ENCODE assay signal across 16 cellular contexts in the genomic region with DNA sequence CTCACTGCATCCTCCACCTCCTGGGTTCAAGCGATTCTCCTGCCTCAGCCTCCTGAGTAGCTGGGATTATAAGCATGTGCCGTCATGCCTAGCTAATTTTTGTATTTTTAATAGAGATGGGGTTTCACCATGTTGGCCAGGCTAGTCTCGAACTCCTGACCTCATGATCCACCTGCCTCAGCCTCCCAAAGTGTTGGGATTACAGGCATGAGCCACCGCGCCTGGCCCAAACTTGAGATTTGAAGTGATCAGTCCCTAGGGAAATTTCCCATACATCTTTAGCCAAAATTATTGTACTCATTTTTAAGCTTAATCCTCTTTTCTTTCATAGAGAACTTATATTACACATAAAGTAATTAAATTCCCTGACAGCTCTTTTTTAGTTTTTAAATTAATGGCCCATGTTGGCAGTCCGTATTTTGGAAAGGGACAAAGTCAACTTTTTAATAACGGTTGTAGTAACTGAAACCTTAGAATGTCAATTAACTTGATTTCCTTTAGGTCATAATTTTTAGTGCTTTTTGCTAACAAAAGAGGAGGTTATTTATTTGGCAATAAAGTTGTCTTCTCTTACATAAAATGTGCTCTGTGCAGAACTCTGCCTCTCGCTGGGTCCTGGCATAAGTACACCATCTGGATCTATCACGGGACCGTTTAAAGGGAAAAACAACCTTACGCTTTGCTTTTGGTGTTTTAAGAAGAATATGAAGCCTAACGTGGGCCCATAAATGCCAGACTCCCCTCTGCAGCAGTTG.
A peak's percentile ranks its signal among the peaks of the same experiment; 100 is the strongest.
DNase-seq lines count a peak whose midpoint lies in the region; ATAC-seq and TF ChIP-seq lines count a peak whose summit lies in the region.
"Had no signal": no experiment of that assay in that cellular context is flagged by ENCODE, and none has a peak within 500 bp of the region (broad histone marks: within the 10 kb centered on the region; RNA-seq: fewer than 3 reads in every experiment).

No MANE protein-coding gene starts in this region.

- peaks cover 76% of the 10 kb centered on the region for H3K36me3 Mint-ChIP-seq in stimulated activated memory B cell treated with anti-CD40 and anti-IgM and Interleukin-4, amounts not matched to agents 10 μg/mL and 1 μg/mL and 100 μg/mL, for 72 hours
- H3K36me3 Mint-ChIP-seq in natural killer cell, result no peaks in the 10 kb centered on the region
- peaks cover 3% of the 10 kb centered on the region for H3K36me3 Mint-ChIP-seq in activated T-helper 2 cell treated with anti-CD3 and anti-CD28 coated beads, Interferon-gamma antibody, Interleukin-2, Interleukin-4, amounts not matched to agents 10 μg/mL and 5 μg/mL and 100 μg/mL, durations not matched to agents 14 hours and 24 hours and 36 hours (ENCODE audit: low read depth)

- H3F3A ChIP-seq in GM23248 (ENCODE audit: insufficient read depth), result peaks cover 91% of the 10 kb centered on the region

- no peak overlapping the region for H3K4me3 Mint-ChIP-seq in stimulated activated memory B cell treated with anti-CD40 and anti-IgM and Interleukin-4, amounts not matched to agents 10 μg/mL and 1 μg/mL and 100 μg/mL, for 72 hours
- no peak overlapping the region for H3K4me3 Mint-ChIP-seq in natural killer cell
- H3K4me3 Mint-ChIP-seq in activated T-helper 2 cell treated with anti-CD3 and anti-CD28 coated beads, Interferon-gamma antibody, Interleukin-2, Interleukin-4, amounts not matched to agents 10 μg/mL and 5 μg/mL and 100 μg/mL, durations not matched to agents 14 hours and 24 hours and 36 hours (ENCODE audit: low read depth), result no peak overlapping the region
- H3K4me3 Mint-ChIP-seq: activated CD8-positive, alpha-beta T cell treated with anti-CD3 and anti-CD28 coated beads, Interleukin-2, amount 10 ng/mL, durations not matched to agents 7 days and 5 days; activated naive CD4-positive, alpha-beta T cell treated with anti-CD3 and anti-CD28 coated beads for 36 hours; T-helper 2 cell treated with Interferon-gamma antibody and Interleukin-4, amounts not matched to agents 5 μg/mL and 100 μg/mL, for 36 hours had no signal

- in situ Hi-C loops in GM23248 (cut with MboI), result no loop called here

- H3K27ac ChIP-seq in GM23248 (peak overlapping the region; percentile 99), VCaP (0 out of 2 replicates have a peak overlapping the region, but pooled peaks have one; percentile 1), left ventricle myocardium inferior (replicated peaks) (peak overlapping the region; percentile 82)

- H3K27ac Mint-ChIP-seq in stimulated activated memory B cell treated with anti-CD40 and anti-IgM and Interleukin-4, amounts not matched to agents 10 μg/mL and 1 μg/mL and 100 μg/mL, for 72 hours, result peak overlapping the region; percentile 21
- H3K27ac Mint-ChIP-seq in natural killer cell, result no peak overlapping the region
- no peak overlapping the region for H3K27ac Mint-ChIP-seq in activated T-helper 2 cell treated with anti-CD3 and anti-CD28 coated beads, Interferon-gamma antibody, Interleukin-2, Interleukin-4, amounts not matched to agents 10 μg/mL and 5 μg/mL and 100 μg/mL, durations not matched to agents 14 hours and 24 hours and 36 hours

- no peaks in the 10 kb centered on the region for H3K9me3 ChIP-seq in GM23248 (ENCODE audit: low read depth)
- H3K9me3 ChIP-seq in left ventricle myocardium inferior (replicated peaks), result no peaks in the 10 kb centered on the region

- peak; percentile 45 for DNase-seq in GM23248
- no peak for DNase-seq in left ventricle myocardium inferior
- DNase-seq in natural killer cell, result no peak
- no peak for DNase-seq in activated T-helper 2 cell treated with anti-CD3 and anti-CD28 coated beads, Interferon-gamma antibody, Interleukin-2, Interleukin-4, amounts not matched to agents 10 μg/mL and 5 μg/mL and 100 μg/mL, durations not matched to agents 14 hours and 24 hours and 36 hours (ENCODE audit: low spot score)
- no peak for DNase-seq in A172 (ENCODE audit: low spot score)
- DNase-seq: activated CD8-positive, alpha-beta T cell treated with anti-CD3 and anti-CD28 coated beads, Interleukin-2, amount 10 ng/mL, durations not matched to agents 7 days and 5 days; activated naive CD4-positive, alpha-beta T cell treated with anti-CD3 and anti-CD28 coated beads for 36 hours; cerebellar nuclear complex; Kasumi-1; left colon; NCI-H2107; stimulated activated naive CD4-positive, alpha-beta T cell had no signal

- H3K36me3 ChIP-seq in GM23248 (ENCODE audit: low read depth) (peaks cover 27% of the 10 kb centered on the region), left ventricle myocardium inferior (no peaks in the 10 kb centered on the region)

- ATAC-seq in stimulated activated memory B cell treated with anti-CD40 and anti-IgM and Interleukin-4, amounts not matched to agents 10 μg/mL and 1 μg/mL and 100 μg/mL, for 72 hours, result no peak
- ATAC-seq in natural killer cell (no peak), HG02642 (IDR thresholded peaks at IDR 0.05; ENCODE audit: poor library complexity, unreplicated experiment) (no peak)
- ATAC-seq: activated CD8-positive, alpha-beta T cell treated with anti-CD3 and anti-CD28 coated beads, Interleukin-2, amount 10 ng/mL, durations not matched to agents 7 days and 5 days; left colon had no signal

- H4K20me1 ChIP-seq in GM23248 (ENCODE audit: insufficient read depth), result peaks cover 5% of the 10 kb centered on the region; the same call in 1 of the 2 replicates

- H3K27me3 Mint-ChIP-seq in stimulated activated memory B cell treated with anti-CD40 and anti-IgM and Interleukin-4, amounts not matched to agents 10 μg/mL and 1 μg/mL and 100 μg/mL, for 72 hours, result no peaks in the 10 kb centered on the region
- H3K27me3 Mint-ChIP-seq in natural killer cell (ENCODE audit: low read depth in 2 of 2), result no peaks in the 10 kb centered on the region
- H3K27me3 Mint-ChIP-seq in activated T-helper 2 cell treated with anti-CD3 and anti-CD28 coated beads, Interferon-gamma antibody, Interleukin-2, Interleukin-4, amounts not matched to agents 10 μg/mL and 5 μg/mL and 100 μg/mL, durations not matched to agents 14 hours and 24 hours and 36 hours (ENCODE audit: low read depth), result no peaks in the 10 kb centered on the region

- H3K27me3 ChIP-seq in GM23248 (replicated peaks; ENCODE audit: insufficient read depth) (no peaks in the 10 kb centered on the region), left ventricle myocardium inferior (ENCODE audit: low read depth) (no peaks in the 10 kb centered on the region)

- peaks cover 32% of the 10 kb centered on the region for H3K4me1 Mint-ChIP-seq in stimulated activated memory B cell treated with anti-CD40 and anti-IgM and Interleukin-4, amounts not matched to agents 10 μg/mL and 1 μg/mL and 100 μg/mL, for 72 hours
- peaks cover 0 to 16% of the 10 kb centered on the region in 2 donors for H3K4me1 Mint-ChIP-seq in natural killer cell
- H3K4me1 Mint-ChIP-seq in activated T-helper 2 cell treated with anti-CD3 and anti-CD28 coated beads, Interferon-gamma antibody, Interleukin-2, Interleukin-4, amounts not matched to agents 10 μg/mL and 5 μg/mL and 100 μg/mL, durations not matched to agents 14 hours and 24 hours and 36 hours (ENCODE audit: low read depth), result peaks cover 29% of the 10 kb centered on the region

- TF ChIP-seq CTCF in VCaP (conservative IDR thresholded peaks at IDR 0.05), result no peak
- no peak for TF ChIP-seq CTCF in left ventricle myocardium inferior (IDR thresholded peaks at IDR 0.05; ENCODE audit: borderline replicate concordance)
- TF ChIP-seq CTCF in natural killer cell (IDR thresholded peaks at IDR 0.05), result no peak

- H3K4me3 ChIP-seq in GM23248 (peak overlapping the region; percentile 79), left ventricle myocardium inferior (no peak overlapping the region)

- H3K9me3 Mint-ChIP-seq in stimulated activated memory B cell treated with anti-CD40 and anti-IgM and Interleukin-4, amounts not matched to agents 10 μg/mL and 1 μg/mL and 100 μg/mL, for 72 hours, result no peaks in the 10 kb centered on the region
- no peaks in the 10 kb centered on the region for H3K9me3 Mint-ChIP-seq in natural killer cell
- no peaks in the 10 kb centered on the region for H3K9me3 Mint-ChIP-seq in activated T-helper 2 cell treated with anti-CD3 and anti-CD28 coated beads, Interferon-gamma antibody, Interleukin-2, Interleukin-4, amounts not matched to agents 10 μg/mL and 5 μg/mL and 100 μg/mL, durations not matched to agents 14 hours and 24 hours and 36 hours
- H3K9me3 Mint-ChIP-seq: activated naive CD4-positive, alpha-beta T cell treated with anti-CD3 and anti-CD28 coated beads for 36 hours; T-helper 2 cell treated with Interferon-gamma antibody and Interleukin-4, amounts not matched to agents 5 μg/mL and 100 μg/mL, for 36 hours had no signal

- H3K9me2 ChIP-seq in GM23248 (ENCODE audit: insufficient read depth), result no peaks in the 10 kb centered on the region

- H3K4me1 ChIP-seq in GM23248 (ENCODE audit: insufficient read depth) (peaks cover 59% of the 10 kb centered on the region), left ventricle myocardium inferior (peaks cover 33% of the 10 kb centered on the region)

- peak overlapping the region; percentile 77 for H3K4me2 ChIP-seq in GM23248 (ENCODE audit: unreplicated experiment)

- H3K79me2 ChIP-seq in GM23248 (ENCODE audit: insufficient read depth), result peaks cover 89% of the 10 kb centered on the region

- H3K9ac ChIP-seq in GM23248, result peak overlapping the region; percentile 86

- no peak overlapping the region for H2AFZ ChIP-seq in GM23248

- intact Hi-C loops in left ventricle myocardium inferior (cut with micrococcal nuclease), result no loop called here
- intact Hi-C loops in natural killer cell (cut with micrococcal nuclease), result no loop called here
- intact Hi-C loops in activated T-helper 2 cell treated with anti-CD3 and anti-CD28 coated beads, Interferon-gamma antibody, Interleukin-2, Interleukin-4, amounts not matched to agents 10 μg/mL and 5 μg/mL and 100 μg/mL, durations not matched to agents 14 hours and 24 hours and 36 hours (cut with micrococcal nuclease), result no loop called here

- 38 to 39% methylated on average over 12 of the region's 12 CpGs for WGBS in GM23248 (ENCODE audit: low coverage in 1 of 2, low lambda C conversion rate in 2 of 2, missing lambda C conversion rate in 2 of 2), 2 experiments

Comparison
In these comparisons a context has a peak if more than half of its experiments do, and no peak if none do; other contexts are left out.
1. H3K27ac ChIP-seq: peak in every context shown above with its lines; median percentile 99 in GM23248; 82 in left ventricle myocardium inferior; 1 in VCaP.